18 cellular contexts compared by ENCODE assay signal in the genomic region with DNA sequence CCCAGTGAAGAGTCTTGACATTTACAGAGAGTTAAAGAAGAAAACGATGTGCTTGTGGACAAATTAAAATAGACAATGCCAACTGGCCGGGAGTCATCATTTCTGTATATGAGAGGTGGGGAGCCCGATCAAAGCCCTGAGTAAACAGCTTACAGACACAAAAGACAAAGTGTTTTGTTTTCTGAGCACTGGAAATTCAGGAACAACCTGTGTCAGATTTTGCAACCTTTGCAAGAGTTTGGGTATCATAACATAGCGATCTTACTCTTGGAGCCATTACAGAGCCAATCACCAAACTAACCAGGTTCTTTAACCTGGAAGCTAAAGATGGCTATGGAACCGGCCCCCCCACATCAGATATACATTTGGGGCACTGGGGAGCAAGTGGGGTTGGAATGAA.
DNase-seq lines count a peak whose midpoint lies in the region; ATAC-seq, FAIRE-seq and TF ChIP-seq lines count a peak whose summit lies in the region.
"Had no signal": no experiment of that assay in that cellular context is flagged by ENCODE, and none has a peak within 500 bp of the region (broad histone marks: within the 10 kb centered on the region; RNA-seq: fewer than 3 reads in every experiment).

No MANE protein-coding gene starts in this region.

- no peaks in the 10 kb centered on the region for H3K9me2 ChIP-seq in PC-3 (replicated peaks; ENCODE audit: low read length)

- H3K27ac Mint-ChIP-seq in naive thymus-derived CD8-positive, alpha-beta T cell: no peak overlapping the region
- H3K27ac Mint-ChIP-seq: CD14-positive monocyte had no signal

- H3K79me2 ChIP-seq in PC-3 (ENCODE audit: low read length): no peaks in the 10 kb centered on the region

- no peaks in the 10 kb centered on the region for H3F3A ChIP-seq in PC-3 (ENCODE audit: low read length, unreplicated experiment)

- H3K4me3 Mint-ChIP-seq in naive thymus-derived CD8-positive, alpha-beta T cell: peak overlapping the region in 7 of 10 donors; percentile 41 to 72 (median 63)

- no peaks in the 10 kb centered on the region for H3K9me3 ChIP-seq in PC-3 (ENCODE audit: low read length)

- ATAC-seq in PC-3: no peak
- ATAC-seq in naive thymus-derived CD8-positive, alpha-beta T cell: no peak
- ATAC-seq in HG03571 (IDR thresholded peaks at IDR 0.05; ENCODE audit: unreplicated experiment): no peak
- ATAC-seq in HG02588 (IDR thresholded peaks at IDR 0.05; ENCODE audit: unreplicated experiment): no peak
- ATAC-seq: K562 had no signal

- intact Hi-C loops in PC-3 (cut with micrococcal nuclease): no loop called here

- H3K27me3 Mint-ChIP-seq in naive thymus-derived CD8-positive, alpha-beta T cell: peaks cover 7 to 27% (median 8%) of the 10 kb centered on the region in 5 donors

- no peak overlapping the region for H2AFZ ChIP-seq in PC-3 (ENCODE audit: low read length)

- H4K20me1 ChIP-seq in PC-3 (ENCODE audit: low read length): no peaks in the 10 kb centered on the region

- H3K36me3 Mint-ChIP-seq in naive thymus-derived CD8-positive, alpha-beta T cell: no peaks in the 10 kb centered on the region
- H3K36me3 Mint-ChIP-seq: CD14-positive monocyte had no signal

- H3K9ac ChIP-seq in PC-3 (ENCODE audit: low read length): no peak overlapping the region

- POLR2A ChIA-PET in PC-3 (lab: Charles Lee; ENCODE audit: unreplicated experiment): no interaction called here
- POLR2A ChIA-PET in naive thymus-derived CD8-positive, alpha-beta T cell (lab: Charles Lee): no interaction called here

- FAIRE-seq in bronchial epithelial cell (lab: Jason Lieb, UNC): no peak
- FAIRE-seq: K562 had no signal

- TF ChIP-seq CTCF in PC-3 (conservative IDR thresholded peaks at IDR 0.05; ENCODE audit: low read depth, low read length) (no peak), bronchial epithelial cell (IDR thresholded peaks at IDR 0.05; ENCODE audit: insufficient read depth, low read length, severe bottlenecking) (no peak)

- H3K4me1 Mint-ChIP-seq in naive thymus-derived CD8-positive, alpha-beta T cell: peaks cover 16 to 27% (median 18%) of the 10 kb centered on the region in 4 donors

- CTCF ChIA-PET in PC-3 (lab: Charles Lee): no interaction called here

- peak overlapping the region; percentile 39 for H3K4me2 ChIP-seq in PC-3 (ENCODE audit: low read length)

- DNase-seq in HT-29 (ENCODE audit: low spot score): peak; percentile 7
- peak; percentile 30 for DNase-seq in PC-3
- DNase-seq in bronchial epithelial cell (ENCODE audit: low read depth): peak; percentile 68
- DNase-seq in naive thymus-derived CD8-positive, alpha-beta T cell: no peak
- DNase-seq in activated CD4-positive, alpha-beta T cell treated with anti-CD3 and anti-CD28 coated beads for 4 hours: no peak
- DNase-seq in NCI-H2227 treated with DMSO at 0.1 percent for 48 hours (lab: John Stamatoyannopoulos, UW): no peak
- DNase-seq: AML-193, DMS79 treated with DMSO at 0.1 percent for 48 hours, HCEC 1CT, NCI-H187, NCI-H446 treated with DMSO at 0.1 percent for 48 hours, NCI-H774, RPMI8226, SIG-M5 had no signal

- peak overlapping the region; percentile 25; the same call in 1 of the 2 replicates for H3K27ac ChIP-seq in PC-3 (ENCODE audit: low read length)

- H3K9me3 Mint-ChIP-seq in naive thymus-derived CD8-positive, alpha-beta T cell: no peaks in the 10 kb centered on the region

- no peaks in the 10 kb centered on the region for H3K27me3 ChIP-seq in PC-3 (ENCODE audit: low read length)
- H3K27me3 ChIP-seq in bronchial epithelial cell (ENCODE audit: control insufficient read depth, insufficient read depth, low read length): no peaks in the 10 kb centered on the region

- H3K36me3 ChIP-seq in PC-3 (ENCODE audit: low read depth, low read length) (no peaks in the 10 kb centered on the region), bronchial epithelial cell (ENCODE audit: control insufficient read depth, insufficient read depth, low read length) (no peaks in the 10 kb centered on the region)

- H3K4me1 ChIP-seq in PC-3 (ENCODE audit: insufficient read depth, low read length): peaks cover 12% of the 10 kb centered on the region

- H3K4me3 ChIP-seq in PC-3 (ENCODE audit: low read length) (no peak overlapping the region), bronchial epithelial cell (ENCODE audit: low read depth, low read length) (no peak overlapping the region)
- H3K4me3 ChIP-seq: K562 had no signal

- no TSS peak for BruUV-seq in PC-3 (replicated peaks; lab: Mats Ljungman, UMichigan)

Comparison
In these comparisons a context has a peak if more than half of its experiments do, and no peak if none do; other contexts are left out.
1. DNase-seq: peak in HT-29 (single experiment), PC-3 (single experiment) and bronchial epithelial cell (single experiment); none in naive thymus-derived CD8-positive, alpha-beta T cell (0 of 10), activated CD4-positive, alpha-beta T cell treated with anti-CD3 and anti-CD28 coated beads for 4 hours (0 of 2) and NCI-H2227 treated with DMSO at 0.1 percent for 48 hours (single experiment).